8 cellular contexts compared by ENCODE assay signal in the genomic region with DNA sequence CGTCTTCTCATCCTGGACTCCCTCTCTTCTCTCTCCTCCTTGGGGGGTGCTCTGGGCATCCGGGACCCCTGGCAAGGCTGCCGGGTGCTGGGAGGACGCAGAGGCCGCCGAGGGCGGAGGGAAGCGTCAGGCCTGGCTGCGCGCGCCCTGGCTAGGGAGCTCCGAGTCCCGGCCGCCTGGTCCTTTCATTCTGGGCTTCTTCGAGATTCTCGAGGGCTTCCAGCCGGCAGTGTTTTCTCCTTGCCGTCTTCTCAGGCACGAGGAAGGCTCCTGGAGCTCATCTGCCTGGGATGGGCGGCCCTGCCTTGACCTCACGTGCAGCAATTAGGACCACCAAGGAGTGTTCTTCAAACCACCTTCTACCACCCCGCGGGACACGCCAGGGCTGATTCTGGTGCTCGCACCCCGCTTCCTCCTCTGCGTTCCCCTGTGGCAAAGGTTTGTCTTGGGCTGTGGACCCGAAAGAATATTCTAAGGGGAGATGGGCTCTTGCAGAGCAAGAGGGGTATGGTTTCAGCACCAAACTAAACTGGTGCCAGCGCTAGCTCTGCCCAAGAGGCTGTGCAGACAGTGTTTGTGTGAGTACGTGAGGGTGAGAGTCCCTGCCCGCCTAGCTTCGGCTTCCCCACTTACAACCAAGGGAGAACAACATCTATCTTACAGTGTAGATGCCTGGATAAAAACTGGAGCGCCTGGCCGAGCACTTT. TPM values are rescaled to one million over a fixed set of nuclear protein-coding genes. Genes with fewer than 3 reads are reported as not detected.
A peak's percentile ranks its signal among the peaks of the same experiment; 100 is the strongest.
DNase-seq lines count a peak whose midpoint lies in the region; ATAC-seq and TF ChIP-seq lines count a peak whose summit lies in the region.

No MANE protein-coding gene starts in this region.

- H3K18ac ChIP-seq in IMR-90 (ENCODE audit: low read depth, low read length): peak overlapping the region; percentile 44

- no peaks in the 10 kb centered on the region for H3K27me3 ChIP-seq in IMR-90 (ENCODE audit: control insufficient read depth, insufficient read depth, low read length)
- peaks cover 9% of the 10 kb centered on the region for H3K27me3 ChIP-seq in iPS-15b (ENCODE audit: control insufficient read depth, insufficient read depth, low read length)
- H3K27me3 ChIP-seq in spleen (replicated peaks in 1 of 7): peaks cover 0 to 10% (median 0%) of the 10 kb centered on the region in 7 donors

- peak overlapping the region; percentile 54 for H3K4me3 ChIP-seq in IMR-90 (ENCODE audit: insufficient read depth, low read depth, low read length)
- peak overlapping the region; percentile 82 for H3K4me3 ChIP-seq in iPS-15b (ENCODE audit: low read depth, low read length)
- peak overlapping the region; percentile 43 to 81 (median 58) for H3K4me3 ChIP-seq in spleen

- H3K56ac ChIP-seq in IMR-90 (ENCODE audit: extremely low read depth, insufficient read depth, low read length): no peak overlapping the region

- peaks cover 6 to 30% of the 10 kb centered on the region in 2 experiments for H3K79me1 ChIP-seq in IMR-90 (ENCODE audit: low read depth in 1 of 2, low read length in 2 of 2)

- no peak overlapping the region for H2BK120ac ChIP-seq in IMR-90 (ENCODE audit: low read depth, low read length)

- peak overlapping the region; percentile 69; the same call in 1 of the 2 replicates for H3K23ac ChIP-seq in IMR-90 (ENCODE audit: low read depth, low read length)

- DNase-seq in EH (ENCODE audit: low read depth) (peak; percentile 43), IMR-90 (peak; percentile 21), spleen (peak; percentile 79), NCI-H526 treated with DMSO at 0.1 percent for 48 hours (lab: John Stamatoyannopoulos, UW) (no peak)
- peak; percentile 33 for DNase-seq in activated naive CD8-positive, alpha-beta T cell treated with anti-CD3 and anti-CD28 coated beads for 36 hours
- DNase-seq in activated CD4-positive, alpha-beta T cell treated with anti-CD3 and anti-CD28 coated beads for 4 hours: no peak

- peak overlapping the region; percentile 1 for H2BK5ac ChIP-seq in IMR-90 (ENCODE audit: low read depth, low read length, poor library complexity, severe bottlenecking)

- POLR2A ChIA-PET in IMR-90 (lab: Charles Lee; ENCODE audit: unreplicated experiment): interaction anchor here (0.6 kb wide), 1 partner anchor 33 kb away, joined by 4 read pairs; no protein-coding TSS in a partner anchor

- peak overlapping the region; percentile 79 for H3K4me3 Mint-ChIP-seq in activated naive CD8-positive, alpha-beta T cell treated with anti-CD3 and anti-CD28 coated beads for 36 hours

- H2BK20ac ChIP-seq in IMR-90 (ENCODE audit: low read depth, low read length): no peak overlapping the region

- H3K4me1 Mint-ChIP-seq in activated naive CD8-positive, alpha-beta T cell treated with anti-CD3 and anti-CD28 coated beads for 36 hours: peaks cover 75% of the 10 kb centered on the region

- intact Hi-C loops in IMR-90 (cut with micrococcal nuclease) (no loop called here), spleen (cut with DNase I; ENCODE audit: low total_unique reads) (no loop called here)

- H3K9me3 ChIP-seq in IMR-90 (ENCODE audit: control insufficient read depth, insufficient read depth, low read length) (no peaks in the 10 kb centered on the region), iPS-15b (ENCODE audit: control insufficient read depth, insufficient read depth, low read length) (no peaks in the 10 kb centered on the region), spleen (no peaks in the 10 kb centered on the region)

- no peaks in the 10 kb centered on the region for H3K9me3 Mint-ChIP-seq in activated naive CD8-positive, alpha-beta T cell treated with anti-CD3 and anti-CD28 coated beads for 36 hours

- peak overlapping the region; percentile 6; the same call in 1 of the 2 replicates for H3K27ac ChIP-seq in IMR-90 (ENCODE audit: insufficient read depth, low read length)
- peak overlapping the region; percentile 16 to 85 (median 72) for H3K27ac ChIP-seq in spleen

- TF ChIP-seq POLR2A in IMR-90 (IDR thresholded peaks at IDR 0.05; ENCODE audit: low read depth, low read length) (no peak), spleen (IDR thresholded peaks at IDR 0.05) (no peak)

- no TSS peak for BruUV-seq in IMR-90 (replicated peaks; lab: Mats Ljungman, UMichigan)

- H4K91ac ChIP-seq in IMR-90 (ENCODE audit: insufficient read depth, low read depth, low read length): peak overlapping the region; percentile 19; the same call in 1 of the 2 replicates

- TF ChIP-seq CTCF in IMR-90 (conservative IDR thresholded peaks at IDR 0.05; ENCODE audit: low read depth, low read length) (no peak), spleen (IDR thresholded peaks at IDR 0.05 in 8 of 11, conservative IDR thresholded peaks at IDR 0.05 in 3 of 11) (no peak)

- H4K5ac ChIP-seq in IMR-90 (ENCODE audit: low read depth, low read length): peak overlapping the region; percentile 13; the same call in 1 of the 2 replicates

- H3K36me3 Mint-ChIP-seq in activated naive CD8-positive, alpha-beta T cell treated with anti-CD3 and anti-CD28 coated beads for 36 hours: peaks cover 40% of the 10 kb centered on the region

- peak overlapping the region; percentile 78 for H3K4me2 ChIP-seq in IMR-90 (ENCODE audit: low read depth, low read length)

- H3K4ac ChIP-seq in IMR-90 (ENCODE audit: low read depth, low read length): peak overlapping the region; percentile 20

- H2BK15ac ChIP-seq in IMR-90 (ENCODE audit: low read depth, low read length): no peak overlapping the region

- CTCF ChIA-PET in IMR-90 (lab: Yijun Ruan, JAX): no interaction called here

- H2AK9ac ChIP-seq in IMR-90 (replicated peaks; ENCODE audit: low read depth, low read length, poor library complexity): peak overlapping the region; percentile 74

- H3K4me1 ChIP-seq in IMR-90 (ENCODE audit: control insufficient read depth, insufficient read depth, low read length) (peaks cover 18% of the 10 kb centered on the region), iPS-15b (ENCODE audit: control insufficient read depth, insufficient read depth, low read length) (peaks cover 20% of the 10 kb centered on the region), spleen (peaks cover 46 to 98% (median 82%) of the 10 kb centered on the region in 6 donors)

- peak overlapping the region; percentile 37 for H3K9ac ChIP-seq in IMR-90 (ENCODE audit: low read depth, low read length)
- H3K9ac ChIP-seq in iPS-15b (ENCODE audit: low read depth, low read length): peak overlapping the region; percentile 26

- dilution Hi-C loops in IMR-90 (cut with HindIII; ENCODE audit: low sequenced_read_pairs, unreplicated experiment): no loop called here

- 0 out of 2 replicates have a peak, but pooled peaks cover 7% of the 10 kb centered on the region for H4K20me1 ChIP-seq in IMR-90 (ENCODE audit: insufficient read depth, low read length)

- peak overlapping the region; percentile 59 to 89; a peak in 3 of 4 replicates for H4K8ac ChIP-seq in IMR-90 (ENCODE audit: low read depth in 2 of 2, low read length in 2 of 2)

- TF ChIP-seq RAD21 in IMR-90 (IDR thresholded peaks at IDR 0.05; ENCODE audit: low read length): no peak

- no peaks in the 10 kb centered on the region for H3K36me3 ChIP-seq in IMR-90 (ENCODE audit: control insufficient read depth, insufficient read depth, low read length)
- H3K36me3 ChIP-seq in iPS-15b (ENCODE audit: control insufficient read depth, insufficient read depth, low read length): no peaks in the 10 kb centered on the region
- peaks cover 0 to 30% (median 9%) of the 10 kb centered on the region in 6 donors for H3K36me3 ChIP-seq in spleen

- WGBS in IMR-90 (ENCODE audit: extremely low coverage in 2 of 2, insufficient read length in 1 of 2), 2 experiments: 0% methylated on average over 8 of the region's 34 CpGs; no CpG with 5 or more reads in 1 of the 2 experiments
- 19 to 37% (median 31%) methylated on average over 27 to 34 of the region's 34 CpGs for WGBS in spleen, 5 donors

- in situ Hi-C loops in IMR-90 (cut with MboI; ENCODE audit: low sequenced_read_pairs): no loop called here

- H3K27me3 Mint-ChIP-seq in activated naive CD8-positive, alpha-beta T cell treated with anti-CD3 and anti-CD28 coated beads for 36 hours: no peaks in the 10 kb centered on the region

- H3K9me1 ChIP-seq in IMR-90 (ENCODE audit: insufficient read depth, low read length): peaks cover 14% of the 10 kb centered on the region

- H2AFZ ChIP-seq in IMR-90 (replicated peaks; ENCODE audit: low read length, poor library complexity): peak overlapping the region; percentile 85

- peak overlapping the region; percentile 67 for H3K14ac ChIP-seq in IMR-90 (replicated peaks; ENCODE audit: low read depth, low read length)

- H2AK5ac ChIP-seq in IMR-90 (ENCODE audit: low read depth, low read length): peak overlapping the region; percentile 37; the same call in 1 of the 2 replicates

- H3K27ac Mint-ChIP-seq in activated naive CD8-positive, alpha-beta T cell treated with anti-CD3 and anti-CD28 coated beads for 36 hours: peak overlapping the region; percentile 95

- ATAC-seq in IMR-90 (ENCODE audit: low read depth): peak; percentile 33
- ATAC-seq in HG03378 (IDR thresholded peaks at IDR 0.05; ENCODE audit: unreplicated experiment): no peak

TF ChIP-seq in IMR-90, 13 proteins besides CTCF, POLR2A, EP300 and RAD21:
- TF ChIP-seq BHLHE40 (IDR thresholded peaks at IDR 0.05; ENCODE audit: low read depth, low read length) (peak; percentile 53; the same call in 1 of the 2 replicates), FOS (IDR thresholded peaks at IDR 0.05; ENCODE audit: low read depth, low read length) (no peak)

RNA-seq across cellular contexts. Expression of gene PIK3CD, which starts 36.5 kb away (rescaled TPM):
- 5.0 and 5.6 TPM in 2 replicates for total RNA-seq in IMR-90 (2012; rRNA removed)
- 12.1 and 13.6 TPM in 2 replicates for polyA plus RNA-seq in IMR-90 (2012; rRNA removed)
- polyA plus RNA-seq in IMR-90 (2012; cell fraction: cytosol; rRNA removed): 9.1 and 12.9 TPM in 2 replicates
- polyA plus RNA-seq in IMR-90 (2012; cell fraction: nucleus; rRNA removed; ENCODE audit: low replicate concordance): 34.1 and 56.0 TPM in 2 replicates
- 100 to 1,000 TPM; 131 to 134 TPM for total RNA-seq in activated naive CD8-positive, alpha-beta T cell treated with anti-CD3 and anti-CD28 coated beads for 36 hours
- 100 to 1,000 TPM in 5 of 7 donors, 10 to 100 TPM in 2; 89.4 to 186 (median 130) TPM for total RNA-seq in spleen
- 10 to 100 TPM; 26.8 to 52.1 (median 43.2) TPM for polyA plus RNA-seq in spleen

Comparison
In these comparisons a context has a peak if more than half of its experiments do, and no peak if none do; other contexts are left out.
1. DNase-seq: peak in EH (single experiment), IMR-90 (single experiment), activated naive CD8-positive, alpha-beta T cell treated with anti-CD3 and anti-CD28 coated beads for 36 hours (single experiment) and spleen (single experiment); none in NCI-H526 treated with DMSO at 0.1 percent for 48 hours (single experiment) and activated CD4-positive, alpha-beta T cell treated with anti-CD3 and anti-CD28 coated beads for 4 hours (0 of 2).
2. RNA of gene PIK3CD, which starts 36.5 kb away (total RNA-seq): 131 to 134 TPM in activated naive CD8-positive, alpha-beta T cell treated with anti-CD3 and anti-CD28 coated beads for 36 hours and 89.4 to 186 TPM in spleen; 5.0 to 5.6 TPM in IMR-90; every median in the first group is over 10 times any median in the second.
3. Peak in every context shown above with its lines, with median percentiles within 50 percentile points of each other: H3K4me3 ChIP-seq.